Comparison of ENCODE assay signal across 19 cellular contexts in genomic region chr22:24716602-24717001, GRCh38. TPM values are rescaled to one million over a fixed set of nuclear protein-coding genes. Genes with fewer than 3 reads are reported as not detected.
A peak's percentile ranks its signal among the peaks of the same experiment; 100 is the strongest.
DNase-seq lines count a peak whose midpoint lies in the region; ATAC-seq, FAIRE-seq and TF ChIP-seq lines count a peak whose summit lies in the region.
"Had no signal": no experiment of that assay in that cellular context is flagged by ENCODE, and none has a peak within 500 bp of the region (broad histone marks: within the 10 kb centered on the region; RNA-seq: fewer than 3 reads in every experiment).

No MANE protein-coding gene starts in this region.

- H3K4ac ChIP-seq in H1 (replicated peaks; ENCODE audit: insufficient read length, low read depth, low read length) = no peak overlapping the region

- no peak overlapping the region for H3K23ac ChIP-seq in H1 (ENCODE audit: insufficient read length)

- H3K27me3 ChIP-seq in H1 (replicated peaks in 1 of 4; ENCODE audit: control insufficient read depth in 3 of 4, extremely low read depth in 1 of 4, insufficient read depth in 3 of 4, low read length in 3 of 4) = no peaks in the 10 kb centered on the region

- no peaks in the 10 kb centered on the region for H3K79me2 ChIP-seq in H1 (ENCODE audit: control insufficient read depth in 1 of 2, insufficient read depth in 2 of 2, low read length in 2 of 2)

- no peak overlapping the region for H4K5ac ChIP-seq in H1 (ENCODE audit: insufficient read length, low read depth, low read length)

- H3K56ac ChIP-seq in H1 (replicated peaks; ENCODE audit: insufficient read length, low read depth, low read length) = no peak overlapping the region

- DNase-seq in OCI-M1 (lab: John Stamatoyannopoulos, UW) (peak; percentile 32), H1 (ENCODE audit: low read depth in 1 of 2, low spot score in 2 of 2) (no peak), T-helper 9 cell (no peak), NCI-H2196 treated with DMSO at 0.1 percent for 48 hours (lab: John Stamatoyannopoulos, UW; ENCODE audit: unreplicated experiment) (no peak)
- DNase-seq: C1 segment of cervical spinal cord; Calu3; CD4-positive, alpha-beta memory T cell; COR-L47; DND-41; GM23248; H9 had no signal

- H2BK12ac ChIP-seq in H1 (ENCODE audit: low read depth, low read length) = no peak overlapping the region

- no peaks in the 10 kb centered on the region for H3K23me2 ChIP-seq in H1 (ENCODE audit: low read depth, low read length)

- no peak overlapping the region for H3K14ac ChIP-seq in H1 (ENCODE audit: insufficient read length)

- TF ChIP-seq CTCF in HEK293 (tag by site-specific recombination; IDR thresholded peaks at IDR 0.05) (no peak), H1 (IDR thresholded peaks at IDR 0.05; ENCODE audit: control extremely low read depth in 1 of 3, insufficient read depth in 1 of 3, low read depth in 1 of 3, low read length in 3 of 3) (no peak)

- no peak overlapping the region for H2BK120ac ChIP-seq in H1 (replicated peaks; ENCODE audit: low read depth, low read length)

- H2BK5ac ChIP-seq in H1 (ENCODE audit: low read depth, low read length) = no peak overlapping the region

- no peak for TF ChIP-seq RAD21 in H1 (IDR thresholded peaks at IDR 0.05 in 1 of 2, conservative IDR thresholded peaks at IDR 0.05 in 1 of 2; ENCODE audit: low read depth in 2 of 2, low read length in 2 of 2)

- H3K79me1 ChIP-seq in H1 (ENCODE audit: low read depth, low read length) = no peaks in the 10 kb centered on the region

- H3K9ac ChIP-seq in H1 (replicated peaks in 1 of 4; ENCODE audit: extremely low read depth in 1 of 4, low read depth in 3 of 4, low read length in 3 of 4) = no peak overlapping the region
- H3K9ac ChIP-seq: GM23248 had no signal

- H3K36me3 ChIP-seq in HEK293 (ENCODE audit: control insufficient read depth in 2 of 2, insufficient read depth in 1 of 2, low read length in 2 of 2) (no peaks in the 10 kb centered on the region), H1 (ENCODE audit: control insufficient read depth in 2 of 4, insufficient read depth in 4 of 4, low read length in 3 of 4) (no peaks in the 10 kb centered on the region)

- H4K91ac ChIP-seq in H1 (replicated peaks; ENCODE audit: insufficient read length, low read length) = no peak overlapping the region

- H2BK15ac ChIP-seq in H1 (ENCODE audit: low read length) = no peak overlapping the region

- H3K4me1 ChIP-seq in HEK293 (ENCODE audit: control insufficient read depth, insufficient read depth, low read length) (no peaks in the 10 kb centered on the region), H1 (replicated peaks in 1 of 4; ENCODE audit: control insufficient read depth in 3 of 4, insufficient read depth in 4 of 4, low read length in 3 of 4) (no peaks in the 10 kb centered on the region)

- no peak overlapping the region for H4K8ac ChIP-seq in H1 (ENCODE audit: extremely low read depth, insufficient read depth, low read length)

- POLR2A ChIA-PET in HEK293 (lab: Yijun Ruan, JAX) = interaction anchor here (0.7 kb wide), 2 partner anchors 11 to 15 kb away, joined by 3 to 5 read pairs; no protein-coding TSS in a partner anchor
- POLR2A ChIA-PET in H1 (lab: Charles Lee; ENCODE audit: partially characterized antibody) = interaction anchor here (0.7 kb wide), 1 partner anchor 34 kb away, joined by 3 read pairs; no protein-coding TSS in a partner anchor

- H2AK5ac ChIP-seq in H1 (ENCODE audit: low read depth, low read length) = no peak overlapping the region

- WGBS in H1 (ENCODE audit: extremely low coverage in 1 of 2, insufficient coverage in 1 of 2, insufficient read length in 1 of 2, insufficient replicate concordance in 2 of 2, low coverage in 1 of 2, low lambda C conversion rate in 2 of 2, missing lambda C conversion rate in 1 of 2), 2 experiments = 81% methylated on average over 3 of the region's 3 CpGs; no CpG with 5 or more reads in 1 of the 2 experiments

- FAIRE-seq in H1 (lab: Jason Lieb, UNC) = no peak
- FAIRE-seq: G401.6, GM19239 had no signal

- H3K4me3 ChIP-seq in HEK293 (ENCODE audit: low read depth, low read length) = no peak overlapping the region
- no peak overlapping the region for H3K4me3 ChIP-seq in H1 (ENCODE audit: extremely low read depth in 1 of 4, insufficient read depth in 2 of 4, low read depth in 3 of 4, low read length in 4 of 4)
- H3K4me3 ChIP-seq: GM23248 had no signal

- no peak for TF ChIP-seq EP300 in H1 (IDR thresholded peaks at IDR 0.05; ENCODE audit: borderline replicate concordance in 1 of 2, low read depth in 2 of 2, low read length in 2 of 2)

- no peak for ATAC-seq in HG03442 (IDR thresholded peaks at IDR 0.05; ENCODE audit: unreplicated experiment)

- no peak for TF ChIP-seq POLR2A in H1 (IDR thresholded peaks at IDR 0.05; ENCODE audit: control extremely low read depth in 1 of 2, low read depth in 2 of 2, low read length in 2 of 2)

- no peak overlapping the region; the same call in 1 of the 2 replicates for H2BK20ac ChIP-seq in H1 (ENCODE audit: low read length)

- no peak overlapping the region for H3K4me2 ChIP-seq in H1 (ENCODE audit: insufficient read depth in 1 of 2, low read depth in 2 of 2, low read length in 2 of 2)

- H3K9me3 ChIP-seq in HEK293 (ENCODE audit: control insufficient read depth, insufficient read depth, low read depth, low read length) = no peaks in the 10 kb centered on the region
- no peaks in the 10 kb centered on the region for H3K9me3 ChIP-seq in H1 (ENCODE audit: insufficient read depth in 2 of 2, low read depth in 1 of 2, low read length in 1 of 2)

- no peaks in the 10 kb centered on the region for H4K20me1 ChIP-seq in H1 (replicated peaks in 1 of 2; ENCODE audit: control insufficient read depth in 1 of 2, insufficient read depth in 2 of 2, low read length in 2 of 2)

- no peak overlapping the region for H3K27ac ChIP-seq in HEK293 (ENCODE audit: extremely low read depth, low read depth, low read length)
- H3K27ac ChIP-seq in H1 (ENCODE audit: low read depth, low read length) = no peak overlapping the region
- H3K27ac ChIP-seq: GM23248 had no signal

- no peak overlapping the region for H3K18ac ChIP-seq in H1 (ENCODE audit: extremely low read depth, low read length)

- peak overlapping the region; percentile 64 for H2AFZ ChIP-seq in H1 (ENCODE audit: low read length)
- H2AFZ ChIP-seq: GM23248 had no signal

- CTCF ChIA-PET in HEK293 (lab: Yijun Ruan, JAX) = interaction anchor here (0.6 kb wide), 1 partner anchor 220 kb away, joined by 3 read pairs; no protein-coding TSS in a partner anchor
- CTCF ChIA-PET in H1 (lab: Charles Lee; ENCODE audit: partially characterized antibody) = interaction anchor here (0.6 to 1.5 kb wide), 5 partner anchors 10 to 41 kb away, joined by 3 to 6 read pairs (median 3); no protein-coding TSS in a partner anchor

TF ChIP-seq in HEK293, 187 proteins besides CTCF, POLR2A, EP300 and RAD21 (continues in another document):
- TF ChIP-seq ZBTB7A (tag by site-specific recombination; IDR thresholded peaks at IDR 0.05; ENCODE audit: low read depth) (no peak), ZNF10 (tag by site-specific recombination; IDR thresholded peaks at IDR 0.05) (no peak), TRIM28 (IDR thresholded peaks at IDR 0.05; ENCODE audit: borderline replicate concordance, low read length) (peak; percentile 98; the same call in 1 of the 2 replicates), ZNF140 (tag by site-specific recombination; IDR thresholded peaks at IDR 0.05) (no peak), KLF7 (tag by site-specific recombination; IDR thresholded peaks at IDR 0.05; ENCODE audit: borderline replicate concordance) (no peak), ZBTB48 (tag by site-specific recombination; IDR thresholded peaks at IDR 0.05) (no peak), SETDB1 (IDR thresholded peaks at IDR 0.05; ENCODE audit: insufficient read length, low read length) (peak; percentile 99), ZNF561 (tag by site-specific recombination; IDR thresholded peaks at IDR 0.05; ENCODE audit: borderline replicate concordance) (peak; percentile 71; the same call in 1 of the 2 replicates), ZNF658 (tag by site-specific recombination; IDR thresholded peaks at IDR 0.05) (no peak)

TF ChIP-seq in H1, 55 proteins besides CTCF, POLR2A, EP300 and RAD21:
- no peak for TF ChIP-seq SIRT6 (IDR thresholded peaks at IDR 0.05; ENCODE audit: low read length)
- TF ChIP-seq PHF8 (conservative IDR thresholded peaks at IDR 0.05; ENCODE audit: low read depth, low read length) = no peak
- TF ChIP-seq GABPA (IDR thresholded peaks at IDR 0.05; ENCODE audit: borderline replicate concordance, insufficient read depth, low read length) = no peak
- TF ChIP-seq ASH2L (IDR thresholded peaks at IDR 0.05; ENCODE audit: low read length) = no peak
- no peak for TF ChIP-seq CEBPB (IDR thresholded peaks at IDR 0.05; ENCODE audit: low read depth, low read length)
- no peak for TF ChIP-seq JUND (IDR thresholded peaks at IDR 0.05; ENCODE audit: low read length)
- no peak for TF ChIP-seq POU5F1 (IDR thresholded peaks at IDR 0.05; ENCODE audit: low read depth, low read length)
- TF ChIP-seq RNF2 (IDR thresholded peaks at IDR 0.05; ENCODE audit: borderline replicate concordance, low read depth, low read length, missing control alignments, poor library complexity, severe bottlenecking) = no peak
- no peak for TF ChIP-seq EZH2 (IDR thresholded peaks at IDR 0.05; ENCODE audit: low read depth, low read length, severe bottlenecking)
- TF ChIP-seq CBX8 (IDR thresholded peaks at IDR 0.05; ENCODE audit: borderline replicate concordance, low read depth, low read length) = no peak
TF ChIP-seq in H1: peak in this region for 0.

RNA-seq across cellular contexts. Expression of gene PIWIL3, which starts 57.9 kb away (rescaled TPM):
- 0.33 and 0.34 TPM in 2 replicates for total RNA-seq in H1 (2021; fragmentation: NEBNext Ultra II Directional; extraction: Animal tissue kit (Norgen Biotek cat#: 25700))
- polyA plus RNA-seq in H1 (2011; rRNA removed) = 0.03 and 0.09 TPM in 2 replicates
- 0.17 TPM for polyA plus RNA-seq in H1 (2011; cell fraction: cytosol; rRNA removed)
- 0.09 TPM for polyA plus RNA-seq in H1 (2011; cell fraction: nucleus; rRNA removed)
- 0.07 to 0.18 TPM (median 0.10 TPM) in 3 of 4 replicates, not detected in the other for polyA plus RNA-seq in H1 (2012, experiment 1 of 2)
- polyA plus RNA-seq in H1 (2012, experiment 2 of 2) = not detected
- 0.08 TPM for polyA plus RNA-seq in H1 (2013, experiment 1 of 2)
- polyA plus RNA-seq in H1 (2013, experiment 2 of 2) = 0.11 TPM
- 0.32 TPM in 1 of 2 replicates, not detected in the other for polyA minus RNA-seq in H1 (2011; rRNA and poly(A)+ RNA removed)
- not detected for polyA minus RNA-seq in H1 (2011; cell fraction: cytosol; rRNA and poly(A)+ RNA removed)
- polyA minus RNA-seq in H1 (2011; cell fraction: nucleus; rRNA and poly(A)+ RNA removed) = 0.20 TPM
- total RNA-seq: A172; A673; Calu3; CD4-positive, alpha-beta memory T cell; GM23248; H4 had no signal
- polyA plus RNA-seq: BJ; CD4-positive, alpha-beta memory T cell; GM23248 had no signal
